ENCODE assay signal across 8 cellular contexts in genomic region chr17:82497483-82498405, GRCh38. TPM values are rescaled to one million over a fixed set of nuclear protein-coding genes. Genes with fewer than 3 reads are reported as not detected.
DNase-seq lines count a peak whose midpoint lies in the region; ATAC-seq and TF ChIP-seq lines count a peak whose summit lies in the region.

No MANE protein-coding gene starts in this region.

- peaks cover 4% of the 10 kb centered on the region; the same call in 1 of the 2 replicates for H3K27me3 ChIP-seq in H9 (ENCODE audit: insufficient read depth, low read length)

- no peak overlapping the region for H3K9ac ChIP-seq in H9 (ENCODE audit: extremely low read depth, insufficient read length, low read length)

- H3K4me3 Mint-ChIP-seq in H9: peak overlapping the region; percentile 72 to 91
- peak overlapping the region; percentile 72 for H3K4me3 Mint-ChIP-seq in activated T-helper 2 cell treated with anti-CD3 and anti-CD28 coated beads, Interferon-gamma antibody, Interleukin-2, Interleukin-4, amounts not matched to agents 10 μg/mL and 5 μg/mL and 100 μg/mL, durations not matched to agents 14 hours and 24 hours and 36 hours (ENCODE audit: low read depth)

- no peaks in the 10 kb centered on the region; a peak in 1 of 7 replicates for H3K36me3 Mint-ChIP-seq in H9 (ENCODE audit: insufficient read depth in 1 of 3, low read depth in 3 of 3)
- no peaks in the 10 kb centered on the region for H3K36me3 Mint-ChIP-seq in activated T-helper 2 cell treated with anti-CD3 and anti-CD28 coated beads, Interferon-gamma antibody, Interleukin-2, Interleukin-4, amounts not matched to agents 10 μg/mL and 5 μg/mL and 100 μg/mL, durations not matched to agents 14 hours and 24 hours and 36 hours (ENCODE audit: low read depth)

- peak; percentile 26 for DNase-seq in DMS114 treated with DMSO at 0.1 percent for 48 hours (lab: John Stamatoyannopoulos, UW; ENCODE audit: unreplicated experiment)
- no peak for DNase-seq in H9
- peak; percentile 67 for DNase-seq in NCI-H774 (lab: John Stamatoyannopoulos, UW)
- peak; percentile 42 for DNase-seq in activated T-helper 2 cell treated with anti-CD3 and anti-CD28 coated beads, Interferon-gamma antibody, Interleukin-2, Interleukin-4, amounts not matched to agents 10 μg/mL and 5 μg/mL and 100 μg/mL, durations not matched to agents 14 hours and 24 hours and 36 hours (ENCODE audit: low spot score)
- DNase-seq in fibroblast of villous mesenchyme (ENCODE audit: low read depth): peak; percentile 83
- DNase-seq in omental fat pad (ENCODE audit: low spot score): no peak
- no peak for DNase-seq in hippocampal formation (lab: John Stamatoyannopoulos, UW)

- no peak overlapping the region for H4K8ac ChIP-seq in H9 (replicated peaks; ENCODE audit: insufficient read length, low read depth, low read length)

- no peaks in the 10 kb centered on the region for H3K9me3 ChIP-seq in H9 (ENCODE audit: control insufficient read depth, low read depth, low read length)

- peaks cover 4% of the 10 kb centered on the region for H3K23me2 ChIP-seq in H9 (ENCODE audit: insufficient read length, low read depth, low read length, poor library complexity, severe bottlenecking)

- peaks cover 0 to 2% of the 10 kb centered on the region in 2 experiments; a peak in 1 of 5 replicates for H3K9me3 Mint-ChIP-seq in H9
- H3K9me3 Mint-ChIP-seq in activated T-helper 2 cell treated with anti-CD3 and anti-CD28 coated beads, Interferon-gamma antibody, Interleukin-2, Interleukin-4, amounts not matched to agents 10 μg/mL and 5 μg/mL and 100 μg/mL, durations not matched to agents 14 hours and 24 hours and 36 hours: no peaks in the 10 kb centered on the region

- no peak overlapping the region for H3K4ac ChIP-seq in H9 (ENCODE audit: low read depth, low read length)

- H3K4me1 Mint-ChIP-seq in H9: peaks cover 10 to 23% of the 10 kb centered on the region in 2 experiments
- H3K4me1 Mint-ChIP-seq in activated T-helper 2 cell treated with anti-CD3 and anti-CD28 coated beads, Interferon-gamma antibody, Interleukin-2, Interleukin-4, amounts not matched to agents 10 μg/mL and 5 μg/mL and 100 μg/mL, durations not matched to agents 14 hours and 24 hours and 36 hours (ENCODE audit: low read depth): peaks cover 23% of the 10 kb centered on the region

- H2BK120ac ChIP-seq in H9 (ENCODE audit: low read depth, low read length, poor library complexity, severe bottlenecking): no peak overlapping the region

- peak overlapping the region in 1 of 3 experiments; percentile 82; a peak in 1 of 7 replicates for H3K27ac Mint-ChIP-seq in H9
- peak overlapping the region; percentile 78 for H3K27ac Mint-ChIP-seq in activated T-helper 2 cell treated with anti-CD3 and anti-CD28 coated beads, Interferon-gamma antibody, Interleukin-2, Interleukin-4, amounts not matched to agents 10 μg/mL and 5 μg/mL and 100 μg/mL, durations not matched to agents 14 hours and 24 hours and 36 hours

- H3K18ac ChIP-seq in H9 (ENCODE audit: insufficient read length, low read depth, low read length): no peak overlapping the region

- H2BK12ac ChIP-seq in H9 (ENCODE audit: insufficient read length, low read depth, low read length): no peak overlapping the region

- H2BK15ac ChIP-seq in H9 (ENCODE audit: low read depth, low read length): no peak overlapping the region

- H3K14ac ChIP-seq in H9 (ENCODE audit: insufficient read depth, low read length): no peak overlapping the region

- no peaks in the 10 kb centered on the region for H3K4me1 ChIP-seq in H9 (ENCODE audit: insufficient read depth, low read length)

- no peak overlapping the region for H4K91ac ChIP-seq in H9 (ENCODE audit: insufficient read length, low read depth, low read length)

- no peak overlapping the region for H2AK5ac ChIP-seq in H9 (ENCODE audit: insufficient read length, low read length)

- peak overlapping the region; percentile 59 for H3K4me3 ChIP-seq in fibroblast of villous mesenchyme (ENCODE audit: low read depth, low read length)

- no peaks in the 10 kb centered on the region for H3K79me2 ChIP-seq in H9 (ENCODE audit: insufficient read depth, low read length)

- peak overlapping the region; percentile 75 for H3K4me2 ChIP-seq in H9 (ENCODE audit: insufficient read depth, insufficient read length, low read length)

- peak overlapping the region; percentile 18 for H2AFZ ChIP-seq in H9 (ENCODE audit: low read length)

- ATAC-seq in omental fat pad (ENCODE audit: low FRiP score) (peak; percentile 31), HG03469 (IDR thresholded peaks at IDR 0.05; ENCODE audit: unreplicated experiment) (no peak)

- no peak overlapping the region for H3K27ac ChIP-seq in H9 (ENCODE audit: insufficient read length, low read depth, low read length)

- no peak overlapping the region for H3K23ac ChIP-seq in H9 (ENCODE audit: insufficient read length, low read depth, low read length)

- H3T11ph ChIP-seq in H9 (ENCODE audit: low read length): no peak overlapping the region

- no peak overlapping the region for H4K5ac ChIP-seq in H9 (ENCODE audit: insufficient read length, low read depth, low read length)

- no peaks in the 10 kb centered on the region for H3K79me1 ChIP-seq in H9 (ENCODE audit: insufficient read depth, low read depth, low read length, poor library complexity, severe bottlenecking)

- H3K56ac ChIP-seq in H9 (ENCODE audit: insufficient read length, low read depth, low read length): no peak overlapping the region

- no peak for TF ChIP-seq CTCF in H9 (conservative IDR thresholded peaks at IDR 0.05)
- no peak for TF ChIP-seq CTCF in fibroblast of villous mesenchyme (IDR thresholded peaks at IDR 0.05; ENCODE audit: insufficient read depth, low read depth, low read length)
- TF ChIP-seq CTCF in omental fat pad (IDR thresholded peaks at IDR 0.05): no peak

- no peak overlapping the region for H2BK5ac ChIP-seq in H9 (ENCODE audit: insufficient read length, low read length)

- intact Hi-C loops in activated T-helper 2 cell treated with anti-CD3 and anti-CD28 coated beads, Interferon-gamma antibody, Interleukin-2, Interleukin-4, amounts not matched to agents 10 μg/mL and 5 μg/mL and 100 μg/mL, durations not matched to agents 14 hours and 24 hours and 36 hours (cut with micrococcal nuclease): loop anchor here (2.0 kb wide), 1 partner anchor 21 kb away; the partner anchor contains the start of gene FOXK2

- H4K20me1 ChIP-seq in H9 (ENCODE audit: control insufficient read depth, insufficient read depth, insufficient read length): no peaks in the 10 kb centered on the region

- no CpG with 5 or more reads among the region's 66 CpGs for WGBS in H9 (ENCODE audit: extremely low coverage, insufficient read length, low lambda C conversion rate)

- H3K27me3 Mint-ChIP-seq in H9 (ENCODE audit: low read depth): peaks cover 49% of the 10 kb centered on the region
- H3K27me3 Mint-ChIP-seq in activated T-helper 2 cell treated with anti-CD3 and anti-CD28 coated beads, Interferon-gamma antibody, Interleukin-2, Interleukin-4, amounts not matched to agents 10 μg/mL and 5 μg/mL and 100 μg/mL, durations not matched to agents 14 hours and 24 hours and 36 hours (ENCODE audit: low read depth): no peaks in the 10 kb centered on the region

- no peak overlapping the region for H2BK20ac ChIP-seq in H9 (ENCODE audit: low read depth, low read length, poor library complexity, severe bottlenecking)

RNA-seq across cellular contexts. Expression of gene FOXK2, which starts 21.8 kb away (rescaled TPM):
- total RNA-seq in H9 (2021): 59.6 and 72.0 TPM in 2 replicates
- total RNA-seq in activated T-helper 2 cell treated with anti-CD3 and anti-CD28 coated beads, Interferon-gamma antibody, Interleukin-2, Interleukin-4, amounts not matched to agents 10 μg/mL and 5 μg/mL and 100 μg/mL, durations not matched to agents 14 hours and 24 hours and 36 hours: 92.9 and 95.2 TPM in 2 replicates
- 34.1 and 46.6 TPM in 2 replicates for total RNA-seq in fibroblast of villous mesenchyme
- 10 to 100 TPM; 35.8 to 61.0 (median 38.4) TPM for total RNA-seq in omental fat pad

RNA-seq across cellular contexts. Expression of gene NARF, which starts 39.2 kb away (rescaled TPM):
- total RNA-seq in H9 (2021) (124 and 129 TPM in 2 replicates), fibroblast of villous mesenchyme (21.6 and 30.3 TPM in 2 replicates), omental fat pad (10 to 100 TPM; 31.8 to 48.7 (median 35.7) TPM)
- 114 and 123 TPM in 2 replicates for total RNA-seq in activated T-helper 2 cell treated with anti-CD3 and anti-CD28 coated beads, Interferon-gamma antibody, Interleukin-2, Interleukin-4, amounts not matched to agents 10 μg/mL and 5 μg/mL and 100 μg/mL, durations not matched to agents 14 hours and 24 hours and 36 hours

RNA-seq across cellular contexts. Expression of gene CYBC1, which starts 47.2 kb away (rescaled TPM):
- total RNA-seq in H9 (2021) (80.4 and 81.7 TPM in 2 replicates), fibroblast of villous mesenchyme (46.2 and 59.6 TPM in 2 replicates), omental fat pad (10 to 100 TPM; 43.8 to 74.6 (median 68.4) TPM)
- total RNA-seq in activated T-helper 2 cell treated with anti-CD3 and anti-CD28 coated beads, Interferon-gamma antibody, Interleukin-2, Interleukin-4, amounts not matched to agents 10 μg/mL and 5 μg/mL and 100 μg/mL, durations not matched to agents 14 hours and 24 hours and 36 hours: 252 and 265 TPM in 2 replicates

Comparison
In these comparisons a context has a peak if more than half of its experiments do, and no peak if none do; other contexts are left out.
1. DNase-seq: peak in DMS114 treated with DMSO at 0.1 percent for 48 hours (single experiment), NCI-H774 (single experiment), activated T-helper 2 cell treated with anti-CD3 and anti-CD28 coated beads, Interferon-gamma antibody, Interleukin-2, Interleukin-4, amounts not matched to agents 10 μg/mL and 5 μg/mL and 100 μg/mL, durations not matched to agents 14 hours and 24 hours and 36 hours (single experiment) and fibroblast of villous mesenchyme (single experiment); none in H9 (single experiment), omental fat pad (single experiment) and hippocampal formation (0 of 2).